27 cellular contexts compared by ENCODE assay signal in genomic region chr11:93514712-93515111, GRCh38.
"Had no signal": no experiment of that assay in that cellular context is flagged by ENCODE, and none has a peak within 500 bp of the region (broad histone marks: within the 10 kb centered on the region; RNA-seq: fewer than 3 reads in every experiment).

No MANE protein-coding gene starts in this region.

- DNase-seq: colonic mucosa; cortex of kidney; dorsolateral prefrontal cortex; effector CD8-positive, alpha-beta T cell; effector memory CD4-positive, alpha-beta T cell; effector memory CD8-positive, alpha-beta T cell; endodermal cell; erythroblast; esophagus squamous epithelium; foreskin fibroblast; foreskin keratinocyte; foreskin melanocyte; gastrocnemius medialis; glutamatergic neuron; head of caudate nucleus; heart left ventricle; heart right ventricle had no signal

- H3K4me1 ChIP-seq: colonic mucosa had no signal

- H3K36me3 ChIP-seq: colonic mucosa, esophagus muscularis mucosa, esophagus squamous epithelium, gastrocnemius medialis, gastroesophageal sphincter, heart left ventricle, heart right ventricle had no signal

- H3K4me2 ChIP-seq: hepatocyte had no signal

- H3K27ac ChIP-seq: colonic mucosa, coronary artery, dorsolateral prefrontal cortex, epithelial cell of prostate, esophagus muscularis mucosa, esophagus squamous epithelium, foreskin keratinocyte, gastrocnemius medialis, gastroesophageal sphincter, hepatocyte had no signal

- ATAC-seq: effector memory CD8-positive, alpha-beta T cell; esophagus mucosa; foreskin keratinocyte; gastrocnemius medialis; gastroesophageal sphincter had no signal

- FAIRE-seq: colon, endometrium, endothelial cell of umbilical vein, frontal cortex had no signal

- H3K4me3 ChIP-seq: colonic mucosa, coronary artery, dorsolateral prefrontal cortex, esophagus muscularis mucosa, esophagus squamous epithelium, gastrocnemius medialis, gastroesophageal sphincter, heart left ventricle, heart right ventricle, hepatocyte had no signal

- H3K9me3 ChIP-seq: colonic mucosa, esophagus muscularis mucosa, esophagus squamous epithelium, gastrocnemius medialis, gastroesophageal sphincter, heart left ventricle had no signal

- H3K27me3 ChIP-seq: colonic mucosa, dorsolateral prefrontal cortex, esophagus muscularis mucosa, esophagus squamous epithelium, gastrocnemius medialis, gastroesophageal sphincter, heart left ventricle, heart right ventricle, hepatocyte had no signal

- H2AFZ ChIP-seq: hepatocyte had no signal
